ENCODE assay signal across 12 cellular contexts in the genomic region with DNA sequence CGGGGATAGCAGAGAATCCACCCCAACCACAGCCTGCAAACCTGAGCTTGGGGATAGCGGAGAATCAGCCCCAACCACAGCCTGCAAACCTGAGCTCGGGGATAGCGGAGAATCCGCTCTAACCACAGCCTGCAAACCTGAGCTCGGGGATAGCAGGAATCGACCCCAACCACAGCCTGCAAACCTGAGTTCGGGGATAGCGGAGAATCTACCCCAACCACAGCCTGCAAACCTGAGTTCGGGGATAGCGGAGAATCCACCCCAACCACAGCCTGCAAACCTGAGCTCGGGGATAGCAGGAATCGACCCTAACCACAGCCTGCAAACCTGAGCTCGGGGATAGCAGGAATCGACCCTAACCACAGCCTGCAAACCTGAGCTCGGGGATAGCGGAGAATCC. TPM values are rescaled to one million over a fixed set of nuclear protein-coding genes. Genes with fewer than 3 reads are reported as not detected.
"Had no signal": no experiment of that assay in that cellular context is flagged by ENCODE, and none has a peak within 500 bp of the region (broad histone marks: within the 10 kb centered on the region; RNA-seq: fewer than 3 reads in every experiment).

No MANE protein-coding gene starts in this region.

RNA-seq across cellular contexts. Expression of gene SALL3, which starts 37.4 kb away (rescaled TPM):
- total RNA-seq: activated B cell treated with CpG ODN at 0.5 μM for 24 hours; activated CD4-positive, alpha-beta memory T cell treated with anti-CD3 and anti-CD28 coated beads for 36 hours; activated CD4-positive, alpha-beta memory T cell treated with anti-CD3 and anti-CD28 coated beads, Interleukin-2, amount 10 ng/mL, durations not matched to agents 7 days and 5 days; activated CD4-positive, alpha-beta T cell treated with anti-CD3 and anti-CD28 coated beads for 36 hours; activated CD4-positive, alpha-beta T cell treated with anti-CD3 and anti-CD28 coated beads, Interleukin-2, amount 10 ng/mL, durations not matched to agents 24 days and 14 days; activated CD4-positive, alpha-beta T cell treated with anti-CD3 and anti-CD28 coated beads, Interleukin-2, amount 10 ng/mL, durations not matched to agents 7 days and 5 days; activated CD8-positive, alpha-beta memory T cell treated with anti-CD3 and anti-CD28 coated beads, Interleukin-2, amount 10 ng/mL, durations not matched to agents 7 days and 5 days; activated CD8-positive, alpha-beta T cell treated with anti-CD3 and anti-CD28 coated beads for 36 hours; activated CD8-positive, alpha-beta T cell treated with anti-CD3 and anti-CD28 coated beads, Interleukin-2, amount 10 ng/mL, durations not matched to agents 7 days and 5 days; T-helper 1 cell treated with Interleukin-12 subunit alpha and Interleukin-12 subunit beta and Interleukin-4 antibody, amounts not matched to agents 30 ng/mL and 1 ng/mL, for 36 hours; T-helper 17 cell; T-helper 2 cell treated with Interferon-gamma antibody and Interleukin-4, amounts not matched to agents 100 ng/mL and 5 ng/mL, for 36 hours had no signal
